ENCODE assay signal across 12 cellular contexts in the genomic region with DNA sequence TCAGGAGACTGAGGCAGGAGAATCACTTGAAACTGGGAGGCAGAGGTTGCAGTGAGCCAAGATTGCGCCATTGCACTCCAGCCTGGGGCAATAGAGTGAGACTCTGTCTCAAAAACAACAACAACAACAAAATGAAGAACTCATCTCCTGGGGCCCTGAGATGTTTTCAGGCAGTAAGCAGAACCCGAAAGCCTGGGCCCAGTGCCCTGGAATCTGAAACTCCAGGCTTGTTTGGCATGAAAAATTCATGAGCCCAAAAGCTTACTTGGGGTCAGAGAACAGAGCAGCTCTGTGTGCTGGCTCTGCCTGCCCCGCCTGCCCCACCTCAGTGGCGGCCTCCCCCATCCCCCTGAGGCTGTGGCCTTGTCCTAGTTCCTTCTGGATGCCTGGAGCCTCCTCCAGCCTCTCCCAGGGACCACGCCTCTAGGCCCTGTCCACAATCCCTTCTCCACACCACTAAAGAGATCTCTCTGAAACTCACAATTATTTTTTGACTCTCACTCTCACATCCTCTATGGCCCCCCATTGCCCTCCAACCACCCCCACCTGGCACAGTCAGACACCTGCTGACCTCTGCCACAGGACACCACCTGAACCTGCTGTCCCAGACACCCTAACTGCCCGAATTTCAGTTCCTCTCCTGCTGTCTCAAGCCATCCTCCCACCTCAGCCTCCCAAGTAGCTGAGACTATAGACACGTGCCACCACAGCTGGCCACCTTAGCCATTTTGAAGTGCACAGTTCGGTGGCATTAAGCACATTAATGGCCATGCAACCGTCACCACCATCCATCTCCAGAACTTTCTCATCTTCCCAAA. TPM values are rescaled to one million over a fixed set of nuclear protein-coding genes. Genes with fewer than 3 reads are reported as not detected.
DNase-seq lines count a peak whose midpoint lies in the region; ATAC-seq and FAIRE-seq lines count a peak whose summit lies in the region.
"Had no signal": no experiment of that assay in that cellular context is flagged by ENCODE, and none has a peak within 500 bp of the region (broad histone marks: within the 10 kb centered on the region; RNA-seq: fewer than 3 reads in every experiment).

No MANE protein-coding gene starts in this region.

- H3K4me3 ChIP-seq in SJCRH30 (no peak overlapping the region), small intestine (ENCODE audit: low read depth in 1 of 2, low read length in 2 of 2) (no peak overlapping the region)
- H3K4me3 ChIP-seq: psoas muscle had no signal

- intact Hi-C loops in left ventricle myocardium superior (cut with micrococcal nuclease), result no loop called here

- H3K4me1 Mint-ChIP-seq in stimulated activated memory B cell treated with anti-CD40 and anti-IgM and Interleukin-4, amounts not matched to agents 10 μg/mL and 1 μg/mL and 100 μg/mL, for 72 hours, result peaks cover 44% of the 10 kb centered on the region
- H3K4me1 Mint-ChIP-seq: endodermal cell had no signal

- DNase-seq in GM19239 (ENCODE audit: insufficient read length, low spot score) (no peak), SJCRH30 (peak; percentile 37 to 56), left ventricle myocardium superior (peak; percentile 36), NCI-H187 treated with DMSO at 0.1 percent for 48 hours (lab: John Stamatoyannopoulos, UW) (no peak), mucosa of gallbladder (ENCODE audit: low spot score) (no peak), NCI-H446 treated with DMSO at 0.1 percent for 48 hours (lab: John Stamatoyannopoulos, UW) (no peak), small intestine (no peak)
- DNase-seq: endodermal cell, KG1 had no signal

- H3K36me3 Mint-ChIP-seq in stimulated activated memory B cell treated with anti-CD40 and anti-IgM and Interleukin-4, amounts not matched to agents 10 μg/mL and 1 μg/mL and 100 μg/mL, for 72 hours, result no peaks in the 10 kb centered on the region

- H3K4me1 ChIP-seq in SJCRH30 (peaks cover 6% of the 10 kb centered on the region; the same call in 1 of the 2 replicates), small intestine (ENCODE audit: control insufficient read depth in 2 of 2, insufficient read depth in 1 of 2, low read depth in 1 of 2, low read length in 1 of 2) (no peaks in the 10 kb centered on the region)
- H3K4me1 ChIP-seq: psoas muscle had no signal

- H3K9me3 ChIP-seq in SJCRH30 (replicated peaks) (no peaks in the 10 kb centered on the region), small intestine (ENCODE audit: control insufficient read depth, low read depth) (no peaks in the 10 kb centered on the region)
- H3K9me3 ChIP-seq: psoas muscle had no signal

- no peaks in the 10 kb centered on the region; the same call in 1 of the 2 replicates for H3K27me3 ChIP-seq in SJCRH30
- H3K27me3 ChIP-seq in small intestine (ENCODE audit: control insufficient read depth in 2 of 2, insufficient read depth in 2 of 2, low read length in 2 of 2), result no peaks in the 10 kb centered on the region

- no peaks in the 10 kb centered on the region for H3K36me3 ChIP-seq in SJCRH30
- H3K36me3 ChIP-seq in small intestine (ENCODE audit: control insufficient read depth in 2 of 2, insufficient read depth in 2 of 2, low read length in 2 of 2), result no peaks in the 10 kb centered on the region

- H3K27ac ChIP-seq in SJCRH30, result no peak overlapping the region
- H3K27ac ChIP-seq in small intestine (ENCODE audit: low read depth in 1 of 2, low read length in 1 of 2), result peak overlapping the region in 1 of 2 donors; percentile 49
- H3K27ac ChIP-seq: psoas muscle had no signal

- 59 to 73% (median 66%) methylated on average over 9 of the region's 9 CpGs for WGBS in small intestine, 3 donors

- H3K27ac Mint-ChIP-seq in stimulated activated memory B cell treated with anti-CD40 and anti-IgM and Interleukin-4, amounts not matched to agents 10 μg/mL and 1 μg/mL and 100 μg/mL, for 72 hours, result peak overlapping the region; percentile 75
- H3K27ac Mint-ChIP-seq: endodermal cell had no signal

- peak; percentile 60 for ATAC-seq in left ventricle myocardium superior
- peak; percentile 87 for ATAC-seq in stimulated activated memory B cell treated with anti-CD40 and anti-IgM and Interleukin-4, amounts not matched to agents 10 μg/mL and 1 μg/mL and 100 μg/mL, for 72 hours

- H3K9me3 Mint-ChIP-seq in stimulated activated memory B cell treated with anti-CD40 and anti-IgM and Interleukin-4, amounts not matched to agents 10 μg/mL and 1 μg/mL and 100 μg/mL, for 72 hours, result no peaks in the 10 kb centered on the region
- H3K9me3 Mint-ChIP-seq: endodermal cell had no signal

- peak overlapping the region; percentile 55 for H3K4me3 Mint-ChIP-seq in stimulated activated memory B cell treated with anti-CD40 and anti-IgM and Interleukin-4, amounts not matched to agents 10 μg/mL and 1 μg/mL and 100 μg/mL, for 72 hours
- H3K4me3 Mint-ChIP-seq: endodermal cell had no signal

- H3K27me3 Mint-ChIP-seq in stimulated activated memory B cell treated with anti-CD40 and anti-IgM and Interleukin-4, amounts not matched to agents 10 μg/mL and 1 μg/mL and 100 μg/mL, for 72 hours, result no peaks in the 10 kb centered on the region

- peak; percentile 79 for FAIRE-seq in GM19239 (lab: Jason Lieb, UNC)
- no peak for FAIRE-seq in small intestine (lab: Jason Lieb, UNC)

RNA-seq across cellular contexts. Expression of gene AP1M2, which starts 6.9 kb away (rescaled TPM):
- 0.35 and 0.40 TPM in 2 replicates for total RNA-seq in SJCRH30 (2014; rRNA removed; shearing (Covaris generic))
- total RNA-seq in left ventricle myocardium superior (not detected), mucosa of gallbladder (88.3 TPM)
- polyA plus RNA-seq in small intestine, result 100 to 1,000 TPM in 2 of 3 donors, 10 to 100 TPM in 1; 97.3 to 238 (median 102) TPM
- total RNA-seq: psoas muscle; T-helper 1 cell treated with Interleukin-12 subunit alpha and Interleukin-12 subunit beta and Interleukin-4 antibody, amounts not matched to agents 30 ng/mL and 1 ng/mL, for 36 hours had no signal

RNA-seq across cellular contexts. Expression of gene CDKN2D, which starts 25.2 kb away (rescaled TPM):
- total RNA-seq in SJCRH30 (2014; rRNA removed; shearing (Covaris generic)), result 7.5 and 7.9 TPM in 2 replicates
- 8.3 TPM for total RNA-seq in left ventricle myocardium superior
- 6.2 TPM for total RNA-seq in mucosa of gallbladder
- polyA plus RNA-seq in small intestine, result 10 to 100 TPM; 13.0 to 19.0 (median 15.4) TPM

RNA-seq across cellular contexts. Expression of gene KRI1, which starts 28.2 kb away (rescaled TPM):
- 20.0 and 25.5 TPM in 2 replicates for total RNA-seq in SJCRH30 (2014; rRNA removed; shearing (Covaris generic))
- total RNA-seq in left ventricle myocardium superior (9.3 TPM), mucosa of gallbladder (21.1 TPM)
- polyA plus RNA-seq in small intestine, result 10 to 100 TPM; 14.8 to 18.2 (median 18.1) TPM

RNA-seq across cellular contexts. Expression of gene SLC44A2, which starts 31.3 kb away (rescaled TPM):
- 70.3 and 73.5 TPM in 2 replicates for total RNA-seq in SJCRH30 (2014; rRNA removed; shearing (Covaris generic))
- total RNA-seq in left ventricle myocardium superior, result 71.8 TPM
- 223 TPM for total RNA-seq in mucosa of gallbladder
- 10 to 100 TPM in 2 of 3 donors, 1 to 10 TPM in 1; 5.7 to 41.6 (median 11.0) TPM for polyA plus RNA-seq in small intestine

RNA-seq across cellular contexts. Expression of gene ATG4D, which starts 50.3 kb away (rescaled TPM):
- total RNA-seq in SJCRH30 (2014; rRNA removed; shearing (Covaris generic)), result 25.5 and 26.4 TPM in 2 replicates
- total RNA-seq in left ventricle myocardium superior (61.4 TPM), mucosa of gallbladder (29.5 TPM)
- 100 to 1,000 TPM in 2 of 3 donors, 10 to 100 TPM in 1; 49.0 to 181 (median 161) TPM for polyA plus RNA-seq in small intestine

Comparison
In these comparisons a context has a peak if more than half of its experiments do, and no peak if none do; other contexts are left out.
1. DNase-seq: peak in SJCRH30 (2 of 2) and left ventricle myocardium superior (single experiment); none in GM19239 (single experiment), NCI-H187 treated with DMSO at 0.1 percent for 48 hours (single experiment), mucosa of gallbladder (single experiment), NCI-H446 treated with DMSO at 0.1 percent for 48 hours (single experiment) and small intestine (single experiment).
2. RNA of gene AP1M2, which starts 6.9 kb away (total RNA-seq): 88.3 TPM in mucosa of gallbladder (single experiment); 0.35 to 0.40 TPM in SJCRH30 and not detected in left ventricle myocardium superior (single experiment); every median in the first group is over 10 times any median in the second.